Comparison of ENCODE assay signal across 13 cellular contexts in the genomic region with DNA sequence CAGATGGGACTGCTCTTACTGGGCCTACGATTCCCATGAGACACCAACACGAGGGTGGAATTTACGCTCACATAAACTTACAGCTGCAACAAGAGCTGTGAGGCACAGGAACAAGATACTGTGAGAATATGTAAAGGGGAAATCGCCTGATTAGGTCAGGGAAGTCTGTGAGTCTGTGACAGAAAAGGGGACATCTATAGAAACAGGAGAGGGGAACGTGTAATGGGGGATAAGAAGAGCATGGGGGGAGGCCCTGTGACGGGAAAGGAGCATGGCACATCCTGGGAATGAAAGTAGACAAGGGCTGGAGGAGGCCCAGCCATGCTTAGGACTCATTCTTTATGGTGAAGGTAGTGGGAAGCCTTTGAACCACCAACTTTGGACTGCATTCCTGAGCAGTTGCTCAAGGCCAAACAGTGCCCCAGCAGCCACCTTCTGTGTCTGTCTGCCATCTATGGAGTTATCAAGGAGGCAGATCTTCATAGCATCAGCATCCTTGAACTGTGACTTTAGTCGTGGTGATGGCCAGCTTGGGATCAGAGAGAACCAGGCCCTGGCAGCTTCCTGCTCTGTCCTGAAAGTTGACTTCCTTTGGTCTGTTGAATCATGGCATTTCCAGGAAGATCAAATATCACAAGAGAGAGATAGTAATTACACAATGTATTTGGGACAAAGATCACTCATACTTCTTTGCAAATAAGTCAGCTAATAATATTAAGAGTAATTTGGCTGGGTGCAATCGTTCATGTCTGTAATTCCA.
DNase-seq lines count a peak whose midpoint lies in the region; ATAC-seq and TF ChIP-seq lines count a peak whose summit lies in the region.
"Had no signal": no experiment of that assay in that cellular context is flagged by ENCODE, and none has a peak within 500 bp of the region (broad histone marks: within the 10 kb centered on the region; RNA-seq: fewer than 3 reads in every experiment).

No MANE protein-coding gene starts in this region.

- H3K4me1 ChIP-seq in breast epithelium = no peaks in the 10 kb centered on the region
- peaks cover 32% of the 10 kb centered on the region for H3K4me1 ChIP-seq in PC-3 (ENCODE audit: insufficient read depth, low read length)
- H3K4me1 ChIP-seq in foreskin keratinocyte = peaks cover 35% of the 10 kb centered on the region
- H3K4me1 ChIP-seq in mucosa of descending colon (ENCODE audit: low read depth) = no peaks in the 10 kb centered on the region

- H4K20me1 ChIP-seq in PC-3 (ENCODE audit: low read length) = no peaks in the 10 kb centered on the region

- BruUV-seq in MCF 10A (replicated peaks; lab: Mats Ljungman, UMichigan) = no TSS peak
- BruUV-seq in PC-3 (replicated peaks; lab: Mats Ljungman, UMichigan) = no TSS peak

- no peaks in the 10 kb centered on the region for H3F3A ChIP-seq in PC-3 (ENCODE audit: low read length, unreplicated experiment)

- no peaks in the 10 kb centered on the region for H3K9me3 ChIP-seq in breast epithelium
- no peaks in the 10 kb centered on the region for H3K9me3 ChIP-seq in PC-3 (ENCODE audit: low read length)
- H3K9me3 ChIP-seq in mucosa of descending colon = no peaks in the 10 kb centered on the region

- H3K27me3 ChIP-seq in breast epithelium (no peaks in the 10 kb centered on the region), PC-3 (ENCODE audit: low read length) (no peaks in the 10 kb centered on the region), foreskin keratinocyte (no peaks in the 10 kb centered on the region)

- POLR2A ChIA-PET in MCF 10A (lab: Yijun Ruan, JAX) = interaction anchor here (0.7 kb wide), 1 partner anchor 330 kb away, joined by 3 read pairs; no protein-coding TSS in a partner anchor
- POLR2A ChIA-PET in PC-3 (lab: Charles Lee; ENCODE audit: unreplicated experiment) = no interaction called here

- H3K4me3 ChIP-seq in breast epithelium (no peak overlapping the region), PC-3 (ENCODE audit: low read length) (peak overlapping the region; percentile 26; the same call in 1 of the 2 replicates), mucosa of descending colon (no peak overlapping the region), coronary artery (no peak overlapping the region)
- H3K4me3 ChIP-seq: skin epidermis had no signal

- H3K36me3 Mint-ChIP-seq in MCF 10A (ENCODE audit: insufficient read depth, unreplicated experiment) = no peaks in the 10 kb centered on the region
- H3K36me3 Mint-ChIP-seq in stimulated activated effector memory CD8-positive, alpha-beta T cell treated with anti-CD3 and anti-CD28 coated beads, Interleukin-12 subunit alpha, Interleukin-12 subunit beta, amount 100 ng/mL, for 72 hours = no peaks in the 10 kb centered on the region

- CTCF ChIA-PET in MCF 10A (lab: Yijun Ruan, JAX) (interaction anchor here (1.4 kb wide), 1 partner anchor 26 kb away, joined by 5 read pairs; no protein-coding TSS in a partner anchor), PC-3 (lab: Charles Lee) (no interaction called here)

- no peaks in the 10 kb centered on the region for H3K36me3 ChIP-seq in breast epithelium
- H3K36me3 ChIP-seq in PC-3 (ENCODE audit: low read depth, low read length) = no peaks in the 10 kb centered on the region
- H3K36me3 ChIP-seq in mucosa of descending colon (ENCODE audit: low read depth) = no peaks in the 10 kb centered on the region

- peaks cover 6% of the 10 kb centered on the region for H3K9me3 Mint-ChIP-seq in MCF 10A (ENCODE audit: unreplicated experiment)
- no peaks in the 10 kb centered on the region for H3K9me3 Mint-ChIP-seq in stimulated activated effector memory CD8-positive, alpha-beta T cell treated with anti-CD3 and anti-CD28 coated beads, Interleukin-12 subunit alpha, Interleukin-12 subunit beta, amount 100 ng/mL, for 72 hours
- H3K9me3 Mint-ChIP-seq: T-helper 1 cell treated with Interleukin-12 subunit alpha and Interleukin-12 subunit beta and Interleukin-4 antibody, amounts not matched to agents 30 μg/mL and 1 μg/mL, for 36 hours had no signal

- ATAC-seq in PC-3 = peak; percentile 92
- peak; percentile 55 for ATAC-seq in foreskin keratinocyte
- ATAC-seq in mucosa of descending colon = no peak
- no peak for ATAC-seq in stimulated activated effector memory CD8-positive, alpha-beta T cell treated with anti-CD3 and anti-CD28 coated beads, Interleukin-12 subunit alpha, Interleukin-12 subunit beta, amount 100 ng/mL, for 72 hours

- TF ChIP-seq CTCF in MCF 10A (IDR thresholded peaks at IDR 0.05; ENCODE audit: unreplicated experiment) (no peak), breast epithelium (IDR thresholded peaks at IDR 0.05) (no peak), PC-3 (conservative IDR thresholded peaks at IDR 0.05; ENCODE audit: low read depth, low read length) (no peak), foreskin keratinocyte (conservative IDR thresholded peaks at IDR 0.05) (no peak), mucosa of descending colon (IDR thresholded peaks at IDR 0.05) (no peak), coronary artery (IDR thresholded peaks at IDR 0.05) (no peak)

- H3K27ac ChIP-seq in breast epithelium (no peak overlapping the region), PC-3 (ENCODE audit: low read length) (peak overlapping the region; percentile 75), foreskin keratinocyte (peak overlapping the region; percentile 32), coronary artery (no peak overlapping the region)
- H3K27ac ChIP-seq: skin epidermis had no signal

- intact Hi-C loops in MCF 10A (cut with micrococcal nuclease) (no loop called here), breast epithelium (cut with DNase I; ENCODE audit: low total_unique reads) (no loop called here), PC-3 (cut with micrococcal nuclease) (no loop called here), mucosa of descending colon (cut with DNase I, micrococcal nuclease) (no loop called here)

- no peak overlapping the region for H3K9ac ChIP-seq in PC-3 (ENCODE audit: low read length)

- TF ChIP-seq POLR2A in breast epithelium (IDR thresholded peaks at IDR 0.05) = no peak

- H3K4me2 ChIP-seq in PC-3 (ENCODE audit: low read length) = peak overlapping the region; percentile 73

- peak; percentile 24 for DNase-seq in MCF 10A (ENCODE audit: unreplicated experiment)
- DNase-seq in breast epithelium (ENCODE audit: low spot score in 2 of 2) = no peak
- peak; percentile 75 for DNase-seq in PC-3
- peak; percentile 34 to 62 for DNase-seq in foreskin keratinocyte
- no peak for DNase-seq in mucosa of descending colon
- no peak for DNase-seq in coronary artery (ENCODE audit: low spot score)
- no peak for DNase-seq in stimulated activated CD4-positive, alpha-beta T cell treated with anti-CD3 and anti-CD28 coated beads, Interleukin-4, amount 100 ng/mL, for 1 hour
- DNase-seq in stimulated activated effector memory CD8-positive, alpha-beta T cell treated with anti-CD3 and anti-CD28 coated beads, Interleukin-12 subunit alpha, Interleukin-12 subunit beta, amount 100 ng/mL, for 72 hours (ENCODE audit: low spot score in 2 of 2) = no peak
- DNase-seq: activated T-cell treated with anti-CD3 and anti-CD28 coated beads, Interleukin-2, amount 50 U/mL, for 4 hours; effector CD8-positive, alpha-beta T cell; stimulated activated naive CD4-positive, alpha-beta T cell treated with Interleukin-2 at 50 U/mL for 16 hours had no signal

- H3K27me3 Mint-ChIP-seq in MCF 10A (ENCODE audit: insufficient read depth, unreplicated experiment) = no peaks in the 10 kb centered on the region

- no peaks in the 10 kb centered on the region for H3K79me2 ChIP-seq in PC-3 (ENCODE audit: low read length)

- peak overlapping the region; percentile 5 for H3K27ac Mint-ChIP-seq in MCF 10A (ENCODE audit: low read depth, unreplicated experiment)
- H3K27ac Mint-ChIP-seq in stimulated activated effector memory CD8-positive, alpha-beta T cell treated with anti-CD3 and anti-CD28 coated beads, Interleukin-12 subunit alpha, Interleukin-12 subunit beta, amount 100 ng/mL, for 72 hours = no peak overlapping the region
- H3K27ac Mint-ChIP-seq: T-helper 1 cell treated with Interleukin-12 subunit alpha and Interleukin-12 subunit beta and Interleukin-4 antibody, amounts not matched to agents 30 μg/mL and 1 μg/mL, for 36 hours had no signal

- peak overlapping the region; percentile 20; the same call in 1 of the 2 replicates for H2AFZ ChIP-seq in PC-3 (ENCODE audit: low read length)

- peaks cover 27% of the 10 kb centered on the region for H3K4me1 Mint-ChIP-seq in MCF 10A (ENCODE audit: insufficient read depth, unreplicated experiment)
- no peaks in the 10 kb centered on the region for H3K4me1 Mint-ChIP-seq in stimulated activated effector memory CD8-positive, alpha-beta T cell treated with anti-CD3 and anti-CD28 coated beads, Interleukin-12 subunit alpha, Interleukin-12 subunit beta, amount 100 ng/mL, for 72 hours

- peak overlapping the region; percentile 19 for H3K4me3 Mint-ChIP-seq in MCF 10A (ENCODE audit: unreplicated experiment)
- no peak overlapping the region for H3K4me3 Mint-ChIP-seq in stimulated activated effector memory CD8-positive, alpha-beta T cell treated with anti-CD3 and anti-CD28 coated beads, Interleukin-12 subunit alpha, Interleukin-12 subunit beta, amount 100 ng/mL, for 72 hours
- H3K4me3 Mint-ChIP-seq: activated T-cell treated with anti-CD3 and anti-CD28 coated beads, Interleukin-2, amount 50 U/mL, for 4 hours; T-helper 1 cell treated with Interleukin-12 subunit alpha and Interleukin-12 subunit beta and Interleukin-4 antibody, amounts not matched to agents 30 μg/mL and 1 μg/mL, for 36 hours had no signal

- no peaks in the 10 kb centered on the region for H3K9me2 ChIP-seq in PC-3 (replicated peaks; ENCODE audit: low read length)

Comparison
In these comparisons a context has a peak if more than half of its experiments do, and no peak if none do; other contexts are left out.
1. DNase-seq: peak in MCF 10A (single experiment), PC-3 (single experiment) and foreskin keratinocyte (2 of 2); none in breast epithelium (0 of 2), mucosa of descending colon (0 of 3), coronary artery (single experiment), stimulated activated CD4-positive, alpha-beta T cell treated with anti-CD3 and anti-CD28 coated beads, Interleukin-4, amount 100 ng/mL, for 1 hour (single experiment) and stimulated activated effector memory CD8-positive, alpha-beta T cell treated with anti-CD3 and anti-CD28 coated beads, Interleukin-12 subunit alpha, Interleukin-12 subunit beta, amount 100 ng/mL, for 72 hours (0 of 2).
2. H3K27ac ChIP-seq: peak in PC-3 (single experiment) and foreskin keratinocyte (single experiment); none in breast epithelium (0 of 2) and coronary artery (0 of 2).
3. ATAC-seq: peak in PC-3 (single experiment) and foreskin keratinocyte (single experiment); none in mucosa of descending colon (single experiment) and stimulated activated effector memory CD8-positive, alpha-beta T cell treated with anti-CD3 and anti-CD28 coated beads, Interleukin-12 subunit alpha, Interleukin-12 subunit beta, amount 100 ng/mL, for 72 hours (single experiment).